In the genomic region with DNA sequence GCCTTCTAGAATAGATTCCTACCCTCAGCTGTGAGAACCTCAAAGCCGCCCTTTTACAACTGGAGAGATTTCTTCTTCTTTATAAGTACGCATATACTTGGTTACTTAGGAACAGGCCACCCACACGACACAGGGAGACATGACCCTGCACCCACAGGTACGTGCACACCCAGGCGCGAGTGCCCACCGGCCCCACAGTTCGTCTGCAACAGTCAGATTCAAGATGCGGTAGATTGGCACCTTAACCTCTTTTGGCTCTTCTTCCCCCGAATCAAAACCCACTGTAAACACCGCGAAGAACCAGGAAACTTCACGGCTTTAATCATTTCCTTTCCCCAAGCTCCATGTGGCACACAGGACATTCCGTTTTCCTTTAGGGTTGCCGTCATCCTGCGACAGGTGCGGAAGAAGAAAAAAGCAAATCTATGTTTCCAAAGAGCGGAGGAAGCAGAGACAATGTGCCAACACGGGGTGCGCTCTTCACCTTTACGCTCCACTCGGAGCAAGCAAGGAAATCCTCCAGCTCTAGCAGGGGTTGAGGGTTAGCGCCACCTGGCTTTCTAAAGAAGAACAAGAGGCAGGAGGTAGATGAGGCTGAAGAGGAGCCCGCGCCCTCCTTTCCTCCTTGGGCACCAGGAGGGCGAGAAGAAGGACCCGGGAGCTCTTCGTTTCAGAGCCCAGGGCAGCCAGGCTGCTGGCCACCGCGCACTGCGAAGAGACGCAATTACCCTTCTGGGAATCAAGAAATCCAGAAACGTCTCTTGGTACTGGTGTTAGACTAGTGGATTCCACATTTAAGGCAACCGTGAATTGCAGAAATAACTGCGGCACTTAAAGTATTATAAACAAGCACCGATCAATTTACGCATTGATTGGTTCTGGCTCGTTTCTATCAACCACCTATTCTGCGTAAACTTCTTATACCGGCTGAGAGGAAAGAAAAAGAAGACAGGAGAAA, we compare ENCODE assay signal across 8 cellular contexts. TPM values are rescaled to one million over a fixed set of nuclear protein-coding genes. Genes with fewer than 3 reads are reported as not detected.
DNase-seq lines count a peak whose midpoint lies in the region; ATAC-seq and TF ChIP-seq lines count a peak whose summit lies in the region.

No MANE protein-coding gene starts in this region.

- no peak overlapping the region for H3K27ac Mint-ChIP-seq in CD8-positive, alpha-beta memory T cell
- H3K27ac Mint-ChIP-seq in activated T-helper 2 cell treated with anti-CD3 and anti-CD28 coated beads, Interferon-gamma antibody, Interleukin-2, Interleukin-4, amounts not matched to agents 10 μg/mL and 5 μg/mL and 100 μg/mL, durations not matched to agents 14 hours and 24 hours and 36 hours = no peak overlapping the region

- no peaks in the 10 kb centered on the region for H3K36me3 ChIP-seq in CD8-positive, alpha-beta memory T cell (ENCODE audit: insufficient read depth, low read length)
- H3K36me3 ChIP-seq in urinary bladder (ENCODE audit: insufficient read depth) = no peaks in the 10 kb centered on the region

- POLR2A ChIA-PET in CD8-positive, alpha-beta memory T cell (lab: Charles Lee) = interaction anchor here (1.0 kb wide), 2 partner anchors 74 to 160 kb away, joined by 3 read pairs; partner anchors contain the start of gene HMGB2

- TF ChIP-seq CTCF in fibroblast of villous mesenchyme (IDR thresholded peaks at IDR 0.05; ENCODE audit: insufficient read depth, low read depth, low read length) = peak; percentile 81
- TF ChIP-seq CTCF in omental fat pad (IDR thresholded peaks at IDR 0.05) = peak in 1 of 3 donors; percentile 16

- H3K27ac ChIP-seq in CD8-positive, alpha-beta memory T cell (ENCODE audit: low read depth, low read length) = no peak overlapping the region
- no peak overlapping the region for H3K27ac ChIP-seq in urinary bladder (ENCODE audit: low read depth)

- peaks cover 28 to 56% of the 10 kb centered on the region in 2 donors for H3K27me3 Mint-ChIP-seq in CD8-positive, alpha-beta memory T cell
- H3K27me3 Mint-ChIP-seq in activated T-helper 2 cell treated with anti-CD3 and anti-CD28 coated beads, Interferon-gamma antibody, Interleukin-2, Interleukin-4, amounts not matched to agents 10 μg/mL and 5 μg/mL and 100 μg/mL, durations not matched to agents 14 hours and 24 hours and 36 hours (ENCODE audit: low read depth) = peaks cover 29% of the 10 kb centered on the region

- H3K4me1 ChIP-seq in CD8-positive, alpha-beta memory T cell (ENCODE audit: insufficient read depth, low read length) = peaks cover 5% of the 10 kb centered on the region
- no peaks in the 10 kb centered on the region for H3K4me1 ChIP-seq in urinary bladder (ENCODE audit: insufficient read depth)

- 19% methylated on average over 40 of the region's 40 CpGs for WGBS in urinary bladder

- H3K4me1 Mint-ChIP-seq in CD8-positive, alpha-beta memory T cell = peaks cover 12 to 25% (median 15%) of the 10 kb centered on the region in 3 donors
- peaks cover 18% of the 10 kb centered on the region for H3K4me1 Mint-ChIP-seq in activated T-helper 2 cell treated with anti-CD3 and anti-CD28 coated beads, Interferon-gamma antibody, Interleukin-2, Interleukin-4, amounts not matched to agents 10 μg/mL and 5 μg/mL and 100 μg/mL, durations not matched to agents 14 hours and 24 hours and 36 hours (ENCODE audit: low read depth)

- peak overlapping the region; percentile 75 to 93 (median 87) for H3K4me3 Mint-ChIP-seq in CD8-positive, alpha-beta memory T cell
- H3K4me3 Mint-ChIP-seq in activated T-helper 2 cell treated with anti-CD3 and anti-CD28 coated beads, Interferon-gamma antibody, Interleukin-2, Interleukin-4, amounts not matched to agents 10 μg/mL and 5 μg/mL and 100 μg/mL, durations not matched to agents 14 hours and 24 hours and 36 hours (ENCODE audit: low read depth) = peak overlapping the region; percentile 81

- H3K27me3 ChIP-seq in CD8-positive, alpha-beta memory T cell (ENCODE audit: insufficient read depth, low read length, poor library complexity, severe bottlenecking) = no peaks in the 10 kb centered on the region

- no peaks in the 10 kb centered on the region for H3K36me3 Mint-ChIP-seq in CD8-positive, alpha-beta memory T cell
- H3K36me3 Mint-ChIP-seq in activated T-helper 2 cell treated with anti-CD3 and anti-CD28 coated beads, Interferon-gamma antibody, Interleukin-2, Interleukin-4, amounts not matched to agents 10 μg/mL and 5 μg/mL and 100 μg/mL, durations not matched to agents 14 hours and 24 hours and 36 hours (ENCODE audit: low read depth) = no peaks in the 10 kb centered on the region

- CTCF ChIA-PET in CD8-positive, alpha-beta memory T cell (lab: Charles Lee) = interaction anchor here (0.6 to 2.5 kb wide), 14 partner anchors 9 to 481 kb away, joined by 3 to 32 read pairs (median 4); no protein-coding TSS in a partner anchor

- ATAC-seq in GM19324 (IDR thresholded peaks at IDR 0.05; ENCODE audit: low FRiP score, unreplicated experiment) (peak; percentile 83), HG03342 (IDR thresholded peaks at IDR 0.05; ENCODE audit: unreplicated experiment) (peak; percentile 95), omental fat pad (ENCODE audit: low FRiP score) (peak; percentile 82)

- peak; percentile 16 to 71 (median 40) for DNase-seq in CD8-positive, alpha-beta memory T cell
- DNase-seq in NOMO-1 (lab: John Stamatoyannopoulos, UW; ENCODE audit: unreplicated experiment in 2 of 2) (peak; percentile 69 to 78), fibroblast of villous mesenchyme (ENCODE audit: low read depth) (peak; percentile 71), omental fat pad (ENCODE audit: low spot score) (no peak)
- DNase-seq in activated T-helper 2 cell treated with anti-CD3 and anti-CD28 coated beads, Interferon-gamma antibody, Interleukin-2, Interleukin-4, amounts not matched to agents 10 μg/mL and 5 μg/mL and 100 μg/mL, durations not matched to agents 14 hours and 24 hours and 36 hours (ENCODE audit: low spot score) = peak; percentile 53

- H3K4me3 ChIP-seq in CD8-positive, alpha-beta memory T cell (ENCODE audit: low read length) = peak overlapping the region; percentile 59
- H3K4me3 ChIP-seq in fibroblast of villous mesenchyme (ENCODE audit: low read depth, low read length) = peak overlapping the region; percentile 35
- peak overlapping the region; percentile 17 for H3K4me3 ChIP-seq in urinary bladder (ENCODE audit: low read depth, low read length)

- H3K9me3 Mint-ChIP-seq in CD8-positive, alpha-beta memory T cell = no peaks in the 10 kb centered on the region
- no peaks in the 10 kb centered on the region for H3K9me3 Mint-ChIP-seq in activated T-helper 2 cell treated with anti-CD3 and anti-CD28 coated beads, Interferon-gamma antibody, Interleukin-2, Interleukin-4, amounts not matched to agents 10 μg/mL and 5 μg/mL and 100 μg/mL, durations not matched to agents 14 hours and 24 hours and 36 hours

- intact Hi-C loops in activated T-helper 2 cell treated with anti-CD3 and anti-CD28 coated beads, Interferon-gamma antibody, Interleukin-2, Interleukin-4, amounts not matched to agents 10 μg/mL and 5 μg/mL and 100 μg/mL, durations not matched to agents 14 hours and 24 hours and 36 hours (cut with micrococcal nuclease) = loop anchor here (1.0 to 10.0 kb wide), 5 partner anchors 74 to 479 kb away; partner anchors contain the start of genes HMGB2 and SAP30

- no peaks in the 10 kb centered on the region for H3K9me3 ChIP-seq in CD8-positive, alpha-beta memory T cell (ENCODE audit: low read length)

RNA-seq across cellular contexts. Expression of gene HAND2, which starts 35.7 kb away (rescaled TPM):
- not detected for total RNA-seq in CD8-positive, alpha-beta memory T cell
- not detected for polyA plus RNA-seq in CD8-positive, alpha-beta memory T cell
- not detected in 2 replicates for total RNA-seq in activated T-helper 2 cell treated with anti-CD3 and anti-CD28 coated beads, Interferon-gamma antibody, Interleukin-2, Interleukin-4, amounts not matched to agents 10 μg/mL and 5 μg/mL and 100 μg/mL, durations not matched to agents 14 hours and 24 hours and 36 hours
- 45.4 and 71.7 TPM in 2 replicates for total RNA-seq in fibroblast of villous mesenchyme
- total RNA-seq in omental fat pad = 10 to 100 TPM in 3 of 4 donors, 1 to 10 TPM in 1; 4.2 to 29.2 (median 12.3) TPM
- 14.5 TPM for total RNA-seq in urinary bladder
- 75.1 TPM for polyA plus RNA-seq in urinary bladder
